ENCODE assay signal across 17 cellular contexts in the genomic region with DNA sequence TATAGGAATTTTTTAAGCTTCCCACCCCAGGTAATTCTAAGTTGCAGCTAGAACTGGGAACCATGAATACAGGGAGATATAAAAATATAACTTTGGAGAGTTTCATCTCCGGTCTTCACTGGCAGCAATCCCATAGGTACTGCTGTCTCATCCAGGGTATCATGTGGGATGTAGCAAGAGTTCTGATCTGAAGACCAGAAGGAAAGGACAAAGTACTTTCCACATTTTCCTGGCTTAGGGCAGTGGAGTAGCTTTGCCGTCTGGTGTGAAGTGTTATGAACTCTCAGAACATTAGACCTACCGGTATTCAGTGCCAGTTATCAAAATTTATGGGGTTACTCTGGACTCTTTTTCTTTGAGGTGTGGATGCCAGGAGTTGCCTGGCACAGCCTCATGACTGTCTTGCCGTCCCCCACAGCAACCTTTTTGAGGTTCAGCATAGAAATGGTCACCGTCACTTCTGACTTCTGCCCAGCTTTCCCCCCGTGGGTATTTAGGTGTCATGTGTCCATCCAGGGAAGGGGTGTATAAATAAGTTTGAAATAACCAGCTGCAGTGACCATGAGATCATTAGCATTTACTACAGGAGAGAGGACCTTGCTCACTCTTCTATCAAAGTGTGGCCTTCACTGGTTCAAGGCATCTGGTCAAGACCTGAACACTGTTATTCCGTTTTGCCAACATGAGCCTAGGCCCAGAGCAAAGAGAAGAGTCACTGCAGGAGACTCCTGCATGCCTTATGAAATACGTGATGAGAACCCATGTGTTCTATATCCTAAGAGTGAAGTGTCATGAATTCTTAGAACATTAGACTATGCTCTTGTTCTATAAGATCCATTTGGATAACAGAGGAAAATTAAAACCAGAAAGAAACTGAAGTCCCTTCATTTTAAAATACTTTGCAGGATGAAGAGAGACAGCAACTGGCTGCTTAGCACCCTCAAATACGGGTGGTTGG. TPM values are rescaled to one million over a fixed set of nuclear protein-coding genes. Genes with fewer than 3 reads are reported as not detected.
DNase-seq lines count a peak whose midpoint lies in the region; ATAC-seq, FAIRE-seq and TF ChIP-seq lines count a peak whose summit lies in the region.
"Had no signal": no experiment of that assay in that cellular context is flagged by ENCODE, and none has a peak within 500 bp of the region (broad histone marks: within the 10 kb centered on the region; RNA-seq: fewer than 3 reads in every experiment).

No MANE protein-coding gene starts in this region.

- H3K36me3 ChIP-seq in right lobe of liver, result no peaks in the 10 kb centered on the region
- H3K36me3 ChIP-seq in HepG2 (replicated peaks in 1 of 2; ENCODE audit: control insufficient read depth in 1 of 2, insufficient read depth in 2 of 2, low read length in 2 of 2), result no peaks in the 10 kb centered on the region
- H3K36me3 ChIP-seq in psoas muscle (ENCODE audit: insufficient read depth in 1 of 2, low read depth in 1 of 2), result peaks cover 4% of the 10 kb centered on the region in 2 donors
- H3K36me3 ChIP-seq: BLaER1, HAP-1 had no signal

- H4K20me1 ChIP-seq in HepG2 (ENCODE audit: insufficient read depth, low read length), result no peaks in the 10 kb centered on the region
- H4K20me1 ChIP-seq: BLaER1 had no signal

- TF ChIP-seq EP300 in HepG2 (IDR thresholded peaks at IDR 0.05; ENCODE audit: low read depth in 2 of 2, low read length in 2 of 2) (no peak), HepG2 (CRISPR knock-in tag; IDR thresholded peaks at IDR 0.05; ENCODE audit: borderline replicate concordance) (no peak)

- TF ChIP-seq RAD21 in HepG2 (CRISPR knock-in tag; IDR thresholded peaks at IDR 0.05), result no peak

- no peaks in the 10 kb centered on the region for H3K4me1 ChIP-seq in right lobe of liver
- H3K4me1 ChIP-seq in HepG2 (ENCODE audit: insufficient read depth, low read length), result peaks cover 5% of the 10 kb centered on the region; the same call in 1 of the 2 replicates
- H3K4me1 ChIP-seq in psoas muscle, result peaks cover 47% of the 10 kb centered on the region
- H3K4me1 ChIP-seq: BLaER1, HAP-1 had no signal

- 60% methylated on average over 7 of the region's 9 CpGs for WGBS in right lobe of liver (ENCODE audit: insufficient coverage, low coverage, low lambda C conversion rate, missing lambda C conversion rate)
- 14% methylated on average over 8 of the region's 9 CpGs for WGBS in HepG2 (ENCODE audit: low lambda C conversion rate)
- WGBS in psoas muscle, 3 donors, result 27 to 47% (median 32%) methylated on average over 9 of the region's 9 CpGs

- no peaks in the 10 kb centered on the region for H3K9me3 ChIP-seq in right lobe of liver
- no peaks in the 10 kb centered on the region; the same call in 1 of the 2 replicates for H3K9me3 ChIP-seq in HepG2 (ENCODE audit: low read length)
- H3K9me3 ChIP-seq in psoas muscle, result no peaks in the 10 kb centered on the region
- H3K9me3 ChIP-seq: HAP-1 had no signal

- no peaks in the 10 kb centered on the region for H3K27me3 ChIP-seq in right lobe of liver
- H3K27me3 ChIP-seq in HepG2 (ENCODE audit: control insufficient read depth in 1 of 2, insufficient read depth in 2 of 2, low read length in 2 of 2), result peaks cover 0 to 3% of the 10 kb centered on the region in 2 experiments; a peak in 2 of 5 replicates
- no peaks in the 10 kb centered on the region for H3K27me3 ChIP-seq in psoas muscle (ENCODE audit: insufficient read depth in 3 of 3, low read length in 2 of 3)
- H3K27me3 ChIP-seq: BLaER1 had no signal

- TF ChIP-seq CTCF in right lobe of liver (IDR thresholded peaks at IDR 0.05) (no peak), HepG2 (CRISPR knock-in tag; IDR thresholded peaks at IDR 0.05) (no peak), psoas muscle (IDR thresholded peaks at IDR 0.05) (no peak), D721Med (IDR thresholded peaks at IDR 0.05; ENCODE audit: insufficient read depth, missing control alignments) (no peak)

- BruUV-seq in HepG2 (replicated peaks; lab: Mats Ljungman, UMichigan), result no TSS peak

- in situ Hi-C loops in HepG2 (cut with HindIII; ENCODE audit: extremely low pct_ligation_motif_present, low pct_unique_long_range_greater_than_20kb), result no loop called here

- H3K4me2 ChIP-seq in HepG2 (ENCODE audit: low read depth, low read length), result no peak overlapping the region
- H3K4me2 ChIP-seq: A549, BLaER1 had no signal

- no peaks in the 10 kb centered on the region for H3K79me2 ChIP-seq in HepG2 (ENCODE audit: insufficient read depth, low read length)

- intact Hi-C loops in right lobe of liver (cut with DNase I), result no loop called here
- intact Hi-C loops in HepG2 (cut with micrococcal nuclease; ENCODE audit: unreplicated experiment), result no loop called here
- intact Hi-C loops in psoas muscle (cut with DNase I), result no loop called here

- H3K27ac ChIP-seq in right lobe of liver, result no peak overlapping the region
- no peak overlapping the region for H3K27ac ChIP-seq in HepG2 (ENCODE audit: extremely low read length, insufficient read depth, low read length)
- peak overlapping the region; percentile 80 for H3K27ac ChIP-seq in psoas muscle
- no peak overlapping the region for H3K27ac ChIP-seq in substantia nigra (ENCODE audit: low read depth, low read length, poor library complexity, severe bottlenecking)
- H3K27ac ChIP-seq: 22Rv1, A549, BLaER1 had no signal

- H2AFZ ChIP-seq in HepG2 (ENCODE audit: low read length), result no peak overlapping the region

- POLR2A ChIA-PET in HepG2 (lab: Yijun Ruan, JAX), result no interaction called here

- H3K4me3 ChIP-seq in right lobe of liver, result no peak overlapping the region
- H3K4me3 ChIP-seq in HepG2 (replicated peaks in 1 of 3; ENCODE audit: insufficient read depth in 1 of 3, low read depth in 2 of 3, low read length in 3 of 3), result no peak overlapping the region
- H3K4me3 ChIP-seq in psoas muscle, result peak overlapping the region; percentile 5
- H3K4me3 ChIP-seq: A549, BLaER1, HAP-1 had no signal

- TF ChIP-seq POLR2A in right lobe of liver (IDR thresholded peaks at IDR 0.05) (no peak), HepG2 (IDR thresholded peaks at IDR 0.05; ENCODE audit: insufficient read depth in 1 of 2, low read depth in 2 of 2, low read length in 2 of 2) (no peak)

- CTCF ChIA-PET in HepG2 (lab: Yijun Ruan, JAX; ENCODE audit: low intra/inter-chr PET ratio, low total read pairs), result no interaction called here

- DNase-seq in right lobe of liver (no peak), HepG2 (ENCODE audit: low spot score) (no peak), iris pigment epithelial cell (ENCODE audit: low read depth) (peak; percentile 13), psoas muscle (no peak), D721Med (ENCODE audit: insufficient read length, low spot score) (no peak), NCI-H2029 (lab: John Stamatoyannopoulos, UW) (no peak), substantia nigra (lab: John Stamatoyannopoulos, UW) (no peak)
- DNase-seq: CD8-positive, alpha-beta T cell; COR-L47 had no signal

- no peak overlapping the region for H3K9ac ChIP-seq in HepG2 (ENCODE audit: insufficient read depth, low read depth, low read length)
- H3K9ac ChIP-seq: BLaER1 had no signal

- FAIRE-seq in HepG2 (lab: Jason Lieb, UNC) (no peak), D721Med (lab: Jason Lieb, UNC) (no peak)
- FAIRE-seq: A549, G401.6, GM12891 had no signal

- ATAC-seq in right lobe of liver (peak; percentile 38 to 87 (median 68)), HepG2 (no peak), psoas muscle (peak; percentile 70 to 85 (median 80)), GM21737 (IDR thresholded peaks at IDR 0.05; ENCODE audit: unreplicated experiment) (no peak)
- ATAC-seq: A549; CD8-positive, alpha-beta T cell had no signal

RNA-seq across cellular contexts. Expression of a gene that starts 22.2 kb away (rescaled TPM):
- total RNA-seq in right lobe of liver (under 1 TPM in 4 of 6 experiments, not detected in 2; 0.09 to 0.40 (median 0.21) TPM), HepG2 (2016; rRNA removed; fragmentation: Illumina TruSeq; extraction: Trizol) (not detected in 2 replicates), psoas muscle (100 to 1,000 TPM in 1 of 4 donors, 10 to 100 TPM in 3; 11.6 to 108 (median 25.1) TPM)
- 0.09 TPM in 1 of 2 replicates, not detected in the other for total RNA-seq in HepG2 (2016; cell fraction: cytosol; rRNA removed; fragmentation: Illumina TruSeq; extraction: Trizol; ENCODE audit: low read depth)
- total RNA-seq in HepG2 (2016; cell fraction: insoluble cytoplasmic fraction; rRNA removed; fragmentation: Illumina TruSeq; extraction: Trizol), result not detected in 2 replicates
- total RNA-seq in HepG2 (2016; cell fraction: membrane; rRNA removed; fragmentation: Illumina TruSeq; extraction: Trizol), result not detected in 2 replicates
- not detected in 2 replicates for total RNA-seq in HepG2 (2016; cell fraction: nucleus; rRNA removed; fragmentation: Illumina TruSeq; extraction: Trizol)
- polyA plus RNA-seq in HepG2 (2011; rRNA removed) (0.03 and 0.16 TPM in 2 replicates), psoas muscle (100 to 1,000 TPM in 1 of 3 donors, 10 to 100 TPM in 2; 69.7 to 125 (median 78.3) TPM)
- not detected in 2 replicates for polyA plus RNA-seq in HepG2 (2011; cell fraction: cytosol; rRNA removed)
- polyA plus RNA-seq in HepG2 (2011; cell fraction: nucleus; rRNA removed), result not detected in 2 replicates
- not detected in 2 replicates for polyA plus RNA-seq in HepG2 (2012)
- not detected in 2 replicates for polyA plus RNA-seq in HepG2 (2016; cell fraction: cytosol; fragmentation: Illumina TruSeq; extraction: Trizol; ENCODE audit: low read depth)
- not detected in 2 replicates for polyA plus RNA-seq in HepG2 (2016; cell fraction: insoluble cytoplasmic fraction; fragmentation: Illumina TruSeq; extraction: Trizol; ENCODE audit: low read depth)
- polyA plus RNA-seq in HepG2 (2016; cell fraction: membrane; fragmentation: Illumina TruSeq; extraction: Trizol; ENCODE audit: low read depth), result not detected in 2 replicates
- not detected in 2 replicates for polyA plus RNA-seq in HepG2 (2016; cell fraction: nucleus; fragmentation: Illumina TruSeq; extraction: Trizol; ENCODE audit: insufficient read depth, low read depth)
- polyA minus RNA-seq in HepG2 (2011; rRNA and poly(A)+ RNA removed; ENCODE audit: low replicate concordance), result not detected in 2 replicates
- polyA minus RNA-seq in HepG2 (2011; cell fraction: cytosol; rRNA and poly(A)+ RNA removed), result not detected in 2 replicates
- not detected in 2 replicates for polyA minus RNA-seq in HepG2 (2011; cell fraction: nucleus; rRNA and poly(A)+ RNA removed)
- total RNA-seq: CD8-positive, alpha-beta T cell had no signal
- polyA plus RNA-seq: A549, CD14-positive monocyte had no signal

RNA-seq across cellular contexts. Expression of a gene that starts 52.1 kb away (rescaled TPM):
- 10 to 100 TPM in 4 of 6 experiments, 1 to 10 TPM in 2; 8.2 to 17.1 (median 10.3) TPM for total RNA-seq in right lobe of liver
- total RNA-seq in HepG2 (2016; rRNA removed; fragmentation: Illumina TruSeq; extraction: Trizol), result 25.4 and 28.4 TPM in 2 replicates
- total RNA-seq in HepG2 (2016; cell fraction: cytosol; rRNA removed; fragmentation: Illumina TruSeq; extraction: Trizol; ENCODE audit: low read depth), result 7.2 and 8.3 TPM in 2 replicates
- total RNA-seq in HepG2 (2016; cell fraction: insoluble cytoplasmic fraction; rRNA removed; fragmentation: Illumina TruSeq; extraction: Trizol), result 24.7 and 27.3 TPM in 2 replicates
- total RNA-seq in HepG2 (2016; cell fraction: membrane; rRNA removed; fragmentation: Illumina TruSeq; extraction: Trizol), result 22.4 and 23.1 TPM in 2 replicates
- 28.4 and 31.7 TPM in 2 replicates for total RNA-seq in HepG2 (2016; cell fraction: nucleus; rRNA removed; fragmentation: Illumina TruSeq; extraction: Trizol)
- 35.5 and 36.0 TPM in 2 replicates for polyA plus RNA-seq in HepG2 (2011; rRNA removed)
- polyA plus RNA-seq in HepG2 (2011; cell fraction: cytosol; rRNA removed), result 18.2 and 22.4 TPM in 2 replicates
- polyA plus RNA-seq in HepG2 (2011; cell fraction: nucleus; rRNA removed), result 37.3 and 45.3 TPM in 2 replicates
- 24.3 and 27.4 TPM in 2 replicates for polyA plus RNA-seq in HepG2 (2012)
- 7.7 and 7.9 TPM in 2 replicates for polyA plus RNA-seq in HepG2 (2016; cell fraction: cytosol; fragmentation: Illumina TruSeq; extraction: Trizol; ENCODE audit: low read depth)
- 29.5 and 33.6 TPM in 2 replicates for polyA plus RNA-seq in HepG2 (2016; cell fraction: insoluble cytoplasmic fraction; fragmentation: Illumina TruSeq; extraction: Trizol; ENCODE audit: low read depth)
- polyA plus RNA-seq in HepG2 (2016; cell fraction: membrane; fragmentation: Illumina TruSeq; extraction: Trizol; ENCODE audit: low read depth), result 15.0 and 16.9 TPM in 2 replicates
- polyA plus RNA-seq in HepG2 (2016; cell fraction: nucleus; fragmentation: Illumina TruSeq; extraction: Trizol; ENCODE audit: insufficient read depth, low read depth), result 46.1 and 56.3 TPM in 2 replicates
- polyA minus RNA-seq in HepG2 (2011; rRNA and poly(A)+ RNA removed; ENCODE audit: low replicate concordance), result 29.1 and 36.9 TPM in 2 replicates
- polyA minus RNA-seq in HepG2 (2011; cell fraction: cytosol; rRNA and poly(A)+ RNA removed), result 16.0 and 23.4 TPM in 2 replicates
- polyA minus RNA-seq in HepG2 (2011; cell fraction: nucleus; rRNA and poly(A)+ RNA removed), result 36.9 and 50.9 TPM in 2 replicates
- 10 to 100 TPM in 2 of 4 donors, 1 to 10 TPM in 2; 9.0 to 16.7 (median 10.9) TPM for total RNA-seq in psoas muscle
- 10 to 100 TPM; 11.7 to 14.9 (median 11.9) TPM for polyA plus RNA-seq in psoas muscle

Comparison
In these comparisons a context has a peak if more than half of its experiments do, and no peak if none do; other contexts are left out.
1. ATAC-seq: peak in right lobe of liver (4 of 4) and psoas muscle (4 of 4); none in HepG2 (single experiment) and GM21737 (single experiment).
2. RNA of a gene that starts 22.2 kb away (total RNA-seq): 11.6 to 108 TPM in psoas muscle; 0.09 to 0.40 TPM in right lobe of liver and 0.09 TPM in HepG2; every median in the first group is over 4 times any median in the second.